Comparison of ENCODE assay signal across 19 cellular contexts in genomic region chr3:52314495-52314894, GRCh38. TPM values are rescaled to one million over a fixed set of nuclear protein-coding genes. Genes with fewer than 3 reads are reported as not detected.
A peak's percentile ranks its signal among the peaks of the same experiment; 100 is the strongest.
DNase-seq lines count a peak whose midpoint lies in the region; ATAC-seq, FAIRE-seq and TF ChIP-seq lines count a peak whose summit lies in the region.
"Had no signal": no experiment of that assay in that cellular context is flagged by ENCODE, and none has a peak within 500 bp of the region (broad histone marks: within the 10 kb centered on the region; RNA-seq: fewer than 3 reads in every experiment).

No MANE protein-coding gene starts in this region.

- peak; percentile 72 for DNase-seq in CD14-positive monocyte (ENCODE audit: low spot score)
- DNase-seq in HTR-8/SVneo (ENCODE audit: insufficient read length, low spot score), result no peak
- DNase-seq in cardiac fibroblast (ENCODE audit: low read depth in 2 of 2), result peak; percentile 13 to 32
- no peak for DNase-seq in neural crest cell (ENCODE audit: low read depth, low spot score)
- DNase-seq in foreskin keratinocyte, result no peak
- no peak for DNase-seq in ACHN
- DNase-seq: activated CD4-positive, alpha-beta memory T cell treated with anti-CD3 and anti-CD28 coated beads, Interleukin-2, amount 10 ng/mL, durations not matched to agents 7 days and 5 days; DMS79; NCI-H1105; occipital lobe; stimulated activated CD4-positive, alpha-beta T cell treated with anti-CD3 and anti-CD28 coated beads, Interleukin-2, amount 100 ng/mL, for 24 hours had no signal

- intact Hi-C loops in CD14-positive monocyte (cut with micrococcal nuclease), result no loop called here

- ATAC-seq in HG03354 (IDR thresholded peaks at IDR 0.05; ENCODE audit: poor library complexity, severe bottlenecking, unreplicated experiment) (no peak), foreskin keratinocyte (no peak), HG03175 (IDR thresholded peaks at IDR 0.05; ENCODE audit: unreplicated experiment) (no peak)

- peaks cover 3 to 11% (median 5%) of the 10 kb centered on the region in 3 donors for H3K27me3 Mint-ChIP-seq in CD14-positive monocyte (ENCODE audit: low read depth in 3 of 3)
- H3K27me3 Mint-ChIP-seq in neural crest cell (ENCODE audit: low read depth), result peaks cover 10% of the 10 kb centered on the region
- H3K27me3 Mint-ChIP-seq: activated CD4-positive, alpha-beta memory T cell treated with anti-CD3 and anti-CD28 coated beads, Interleukin-2, amount 10 ng/mL, durations not matched to agents 7 days and 5 days had no signal

- no peak overlapping the region for H3K27ac ChIP-seq in foreskin keratinocyte
- H3K27ac ChIP-seq: epithelial cell of prostate had no signal

- H3K4me1 Mint-ChIP-seq in CD14-positive monocyte, result peaks cover 55% of the 10 kb centered on the region
- peaks cover 52% of the 10 kb centered on the region for H3K4me1 Mint-ChIP-seq in neural crest cell

- H3K9me3 Mint-ChIP-seq in CD14-positive monocyte (no peaks in the 10 kb centered on the region), neural crest cell (no peaks in the 10 kb centered on the region)
- H3K9me3 Mint-ChIP-seq: activated CD4-positive, alpha-beta memory T cell treated with anti-CD3 and anti-CD28 coated beads, Interleukin-2, amount 10 ng/mL, durations not matched to agents 7 days and 5 days had no signal

- TF ChIP-seq CTCF in CD14-positive monocyte (IDR thresholded peaks at IDR 0.05), result no peak
- TF ChIP-seq CTCF in cardiac fibroblast (IDR thresholded peaks at IDR 0.05; ENCODE audit: low read depth, low read length), result no peak
- TF ChIP-seq CTCF in neural crest cell (conservative IDR thresholded peaks at IDR 0.05), result no peak
- no peak for TF ChIP-seq CTCF in foreskin keratinocyte (conservative IDR thresholded peaks at IDR 0.05)

- peaks cover 1% of the 10 kb centered on the region for H3K4me1 ChIP-seq in foreskin keratinocyte
- H3K4me1 ChIP-seq: ascending aorta had no signal

- in situ Hi-C loops in ACHN (cut with HindIII; ENCODE audit: low pct_ligation_motif_present, low pct_unique_long_range_greater_than_20kb, low sequenced_read_pairs), result no loop called here

- H3K4me3 ChIP-seq in cardiac fibroblast (replicated peaks in 1 of 2; ENCODE audit: low read depth in 2 of 2, low read length in 2 of 2), result no peak overlapping the region
- H3K4me3 ChIP-seq: ascending aorta, coronary artery, Peyer's patch, thoracic aorta had no signal

- peak; percentile 64 for FAIRE-seq in HTR-8/SVneo (lab: Jason Lieb, UNC)
- FAIRE-seq: islet of Langerhans had no signal

- H3K4me3 Mint-ChIP-seq in CD14-positive monocyte (peak overlapping the region in 1 of 2 donors; percentile 54), neural crest cell (no peak overlapping the region)
- H3K4me3 Mint-ChIP-seq: activated CD4-positive, alpha-beta memory T cell treated with anti-CD3 and anti-CD28 coated beads, Interleukin-2, amount 10 ng/mL, durations not matched to agents 7 days and 5 days had no signal

- H3K36me3 Mint-ChIP-seq in CD14-positive monocyte (peaks cover 28 to 51% of the 10 kb centered on the region in 2 donors), neural crest cell (ENCODE audit: low read depth) (no peaks in the 10 kb centered on the region)

- H3K27ac Mint-ChIP-seq in CD14-positive monocyte (peak overlapping the region; percentile 66 to 99 (median 94)), neural crest cell (ENCODE audit: unreplicated experiment) (peak overlapping the region; percentile 62)
- H3K27ac Mint-ChIP-seq: activated CD4-positive, alpha-beta memory T cell treated with anti-CD3 and anti-CD28 coated beads, Interleukin-2, amount 10 ng/mL, durations not matched to agents 7 days and 5 days had no signal

- H3K27me3 ChIP-seq in foreskin keratinocyte, result peaks cover 9% of the 10 kb centered on the region
- H3K27me3 ChIP-seq: ascending aorta, Peyer's patch had no signal

RNA-seq across cellular contexts. Expression of gene DNAH1, which starts 1.6 kb away (rescaled TPM):
- polyA plus RNA-seq in CD14-positive monocyte (under 1 TPM; 0.15 to 0.25 TPM), foreskin keratinocyte (0.07 and 0.12 TPM in 2 replicates)
- total RNA-seq in neural crest cell (2.4 and 3.2 TPM in 2 replicates), foreskin keratinocyte (0.37 and 0.53 TPM in 2 replicates)

RNA-seq across cellular contexts. Expression of gene GLYCTK, which starts 26.9 kb away (rescaled TPM):
- polyA plus RNA-seq in CD14-positive monocyte (1 to 10 TPM; 8.3 to 8.4 TPM), foreskin keratinocyte (9.1 and 9.7 TPM in 2 replicates)
- total RNA-seq in neural crest cell (6.1 and 9.7 TPM in 2 replicates), foreskin keratinocyte (7.8 and 8.4 TPM in 2 replicates)

RNA-seq across cellular contexts. Expression of gene WDR82, which starts 36.0 kb away (rescaled TPM):
- polyA plus RNA-seq in CD14-positive monocyte, result 10 to 100 TPM; 27.3 to 33.4 TPM
- total RNA-seq in neural crest cell, result 114 and 119 TPM in 2 replicates
- 70.1 and 73.6 TPM in 2 replicates for total RNA-seq in foreskin keratinocyte
- 24.8 and 30.2 TPM in 2 replicates for polyA plus RNA-seq in foreskin keratinocyte

Comparison
In these comparisons a context has a peak if more than half of its experiments do, and no peak if none do; other contexts are left out.
1. DNase-seq: peak in CD14-positive monocyte (single experiment) and cardiac fibroblast (2 of 2); none in HTR-8/SVneo (single experiment), neural crest cell (single experiment), foreskin keratinocyte (0 of 2) and ACHN (single experiment).